Comparison of ENCODE assay signal across 21 cellular contexts in the genomic region with DNA sequence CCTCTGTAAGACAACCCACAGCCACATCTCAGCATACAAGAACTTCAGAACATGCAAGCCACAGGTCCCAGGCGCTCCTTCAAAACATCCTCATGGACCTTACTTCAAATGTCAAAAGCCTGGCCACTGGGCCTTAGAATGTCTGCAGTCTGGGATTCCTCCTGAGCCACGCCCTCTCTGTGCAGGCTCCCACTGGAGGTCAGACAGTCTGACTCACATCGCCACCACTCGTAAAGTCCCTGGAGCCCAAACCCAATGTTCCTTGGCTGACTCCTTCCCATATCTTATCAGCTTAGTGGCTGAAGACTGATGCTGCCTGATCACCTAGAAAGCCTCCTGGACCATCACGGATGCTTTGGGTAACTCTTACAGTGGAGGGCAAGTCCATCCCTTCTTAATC.
DNase-seq lines count a peak whose midpoint lies in the region; TF ChIP-seq lines count a peak whose summit lies in the region.
"Had no signal": no experiment of that assay in that cellular context is flagged by ENCODE, and none has a peak within 500 bp of the region (broad histone marks: within the 10 kb centered on the region; RNA-seq: fewer than 3 reads in every experiment).

No MANE protein-coding gene starts in this region.

- no peak for TF ChIP-seq EP300 in SK-N-SH (IDR thresholded peaks at IDR 0.05; ENCODE audit: borderline replicate concordance in 1 of 2, low read depth in 1 of 2, low read length in 1 of 2)

- in situ Hi-C loops in G401 (cut with HindIII; ENCODE audit: low sequenced_read_pairs), result no loop called here

- DNase-seq in EH (ENCODE audit: low read depth), result peak; percentile 61
- peak; percentile 46 for DNase-seq in HT1080 (ENCODE audit: low read depth)
- DNase-seq in choroid plexus epithelial cell (ENCODE audit: low read depth), result peak; percentile 9
- DNase-seq in myocyte (ENCODE audit: low read depth), result peak; percentile 55
- DNase-seq in G401 (ENCODE audit: low spot score), result no peak
- DNase-seq in Ammon's horn (ENCODE audit: low spot score), result no peak
- DNase-seq in HUDEP-2 (lab: John Stamatoyannopoulos, UW; ENCODE audit: unreplicated experiment in 76 of 76), result no peak
- no peak for DNase-seq in SK-N-SH
- DNase-seq: BE2C, DMS79 treated with DMSO at 0.1 percent for 48 hours, GDM1, Karpas-422, NCI-H1048, NCI-H1417 treated with DMSO at 0.1 percent for 48 hours, NCI-H187 treated with DMSO at 0.1 percent for 48 hours, NCI-H2107, NCI-H446 treated with DMSO at 0.1 percent for 48 hours, NCI-H526 treated with DMSO at 0.1 percent for 48 hours, PC-3, RPMI8226, SHP77 treated with DMSO at 0.1 percent for 48 hours had no signal

- no peaks in the 10 kb centered on the region for H3K9me2 ChIP-seq in SK-N-SH

- no peaks in the 10 kb centered on the region for H3K79me2 ChIP-seq in SK-N-SH (ENCODE audit: insufficient read depth)

- H3K9me3 ChIP-seq in SK-N-SH, result no peaks in the 10 kb centered on the region
- H3K9me3 ChIP-seq: BE2C had no signal

- TF ChIP-seq RAD21 in SK-N-SH (IDR thresholded peaks at IDR 0.05; ENCODE audit: low read length), result no peak

- H3K4me3 ChIP-seq in choroid plexus epithelial cell (ENCODE audit: low read depth, low read length), result no peak overlapping the region
- no peak overlapping the region for H3K4me3 ChIP-seq in SK-N-SH (ENCODE audit: low read depth in 2 of 2, low read length in 1 of 2)

- H3K36me3 ChIP-seq in SK-N-SH (replicated peaks in 1 of 2; ENCODE audit: control insufficient read depth in 1 of 2, insufficient read depth in 2 of 2, low read length in 1 of 2), result no peaks in the 10 kb centered on the region
- H3K36me3 ChIP-seq: BE2C had no signal

- no peaks in the 10 kb centered on the region for H3F3A ChIP-seq in SK-N-SH (replicated peaks; ENCODE audit: insufficient read depth)

- CTCF ChIA-PET in SK-N-SH (lab: Yijun Ruan, JAX), result no interaction called here

- no peak overlapping the region for H3K9ac ChIP-seq in SK-N-SH

- no peak overlapping the region for H2AFZ ChIP-seq in SK-N-SH (ENCODE audit: low read depth)

- no peaks in the 10 kb centered on the region for H4K20me1 ChIP-seq in SK-N-SH (ENCODE audit: insufficient read depth)

- H3K4me2 ChIP-seq in SK-N-SH, result no peak overlapping the region

- H3K27ac ChIP-seq in SK-N-SH (ENCODE audit: low read depth in 2 of 2, low read length in 1 of 2), result no peak overlapping the region

- no peaks in the 10 kb centered on the region for H3K27me3 ChIP-seq in SK-N-SH (ENCODE audit: insufficient read depth)
- H3K27me3 ChIP-seq: BE2C had no signal

- TF ChIP-seq CTCF in choroid plexus epithelial cell (conservative IDR thresholded peaks at IDR 0.05; ENCODE audit: low read depth, low read length) (no peak), SK-N-SH (IDR thresholded peaks at IDR 0.05) (no peak)

- POLR2A ChIA-PET in SK-N-SH (lab: Yijun Ruan, JAX), result no interaction called here

- WGBS in SK-N-SH (ENCODE audit: low lambda C conversion rate), result no CpG with 5 or more reads among the region's 5 CpGs

- no peaks in the 10 kb centered on the region for H3K4me1 ChIP-seq in SK-N-SH (ENCODE audit: control insufficient read depth in 1 of 2, insufficient read depth in 2 of 2, low read depth in 1 of 2, low read length in 1 of 2)
- H3K4me1 ChIP-seq: BE2C had no signal

TF ChIP-seq in SK-N-SH, 30 proteins besides CTCF, POLR2A, EP300 and RAD21:
- no peak for TF ChIP-seq RCOR1 (IDR thresholded peaks at IDR 0.05; ENCODE audit: low read length)
TF ChIP-seq in SK-N-SH: peak in this region for 0.

Comparison
In these comparisons a context has a peak if more than half of its experiments do, and no peak if none do; other contexts are left out.
1. DNase-seq: peak in EH (single experiment), HT1080 (single experiment), choroid plexus epithelial cell (single experiment) and myocyte (single experiment); none in G401 (single experiment), Ammon's horn (single experiment), HUDEP-2 (0 of 76) and SK-N-SH (single experiment).